In the genomic region with DNA sequence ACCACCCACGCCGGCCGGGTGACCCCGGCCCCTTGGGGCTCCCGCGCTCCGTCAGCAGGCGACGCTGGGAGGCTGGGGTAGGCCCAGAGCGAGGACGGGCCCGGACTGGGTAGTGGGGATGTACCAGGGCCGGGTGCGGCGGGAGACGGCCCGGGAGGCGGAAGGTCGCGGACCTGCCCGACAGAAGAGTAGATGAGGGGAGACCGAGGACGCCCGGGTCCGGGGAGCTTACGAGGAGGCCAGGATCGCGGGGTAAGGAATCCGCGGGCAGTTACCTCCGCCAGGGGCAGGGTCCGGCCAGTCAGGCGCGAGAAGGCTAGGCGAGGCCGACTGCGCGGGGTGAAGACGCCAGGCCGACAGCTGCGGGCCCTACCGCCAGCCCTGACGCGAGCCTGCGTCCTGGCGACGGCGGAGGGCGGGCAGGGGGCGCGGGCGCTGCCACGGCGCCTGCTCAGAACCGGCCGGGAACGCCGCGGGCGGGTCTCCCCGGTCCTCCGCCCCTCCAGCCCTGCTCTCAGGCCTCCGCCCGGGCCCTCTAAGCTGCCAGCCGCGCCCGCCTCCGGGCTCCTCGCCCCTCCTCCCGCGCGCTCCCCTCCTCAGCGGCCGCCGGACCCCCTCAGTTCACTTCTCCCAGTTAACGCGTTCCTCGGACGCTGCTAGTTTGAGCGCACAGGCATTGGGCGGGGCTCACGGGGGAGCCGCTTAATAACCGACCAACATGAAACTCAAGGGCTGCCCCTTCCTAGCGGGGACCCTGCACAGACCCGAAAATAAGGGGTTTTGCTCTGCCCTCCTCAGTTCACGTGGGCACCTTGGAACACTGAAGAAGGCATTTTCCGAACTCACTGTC, we compare ENCODE assay signal across 1 cellular context.
TF ChIP-seq lines count a peak whose summit lies in the region.

Gene CPLANE1, minus strand, starts transcription at position 407 of the 850 bp plus-strand sequence. CDS start 1,678 bp downstream, outside the sequence.

TF ChIP-seq in HepG2, 621 proteins besides CTCF, POLR2A, EP300 and RAD21 (continued from another document and continues in another):
- TF ChIP-seq, protein P1, sequence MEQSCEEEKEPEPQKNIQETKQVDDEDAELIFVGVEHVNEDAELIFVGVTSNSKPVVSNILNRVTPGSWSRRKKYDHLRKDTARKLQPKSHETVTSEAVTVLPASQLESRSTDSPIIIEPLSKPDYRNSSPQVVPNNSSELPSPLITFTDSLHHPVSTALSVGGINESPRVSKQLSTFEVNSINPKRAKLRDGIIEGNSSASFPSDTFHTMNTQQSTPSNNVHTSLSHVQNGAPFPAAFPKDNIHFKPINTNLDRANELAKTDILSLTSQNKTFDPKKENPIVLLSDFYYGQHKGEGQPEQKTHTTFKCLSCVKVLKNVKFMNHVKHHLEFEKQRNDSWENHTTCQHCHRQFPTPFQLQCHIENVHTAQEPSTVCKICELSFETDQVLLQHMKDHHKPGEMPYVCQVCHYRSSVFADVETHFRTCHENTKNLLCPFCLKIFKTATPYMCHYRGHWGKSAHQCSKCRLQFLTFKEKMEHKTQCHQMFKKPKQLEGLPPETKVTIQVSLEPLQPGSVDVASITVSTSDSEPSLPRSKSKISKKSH (CRISPR knock-in tag; IDR thresholded peaks at IDR 0.05; ENCODE audit: borderline replicate concordance), result 0 out of 2 replicates have a peak, but pooled peaks have one; percentile 40
- TF ChIP-seq ZKSCAN1 (IDR thresholded peaks at IDR 0.05; ENCODE audit: low read length), result no peak
- 0 out of 2 replicates have a peak, but pooled peaks have one; percentile 36 for TF ChIP-seq HDAC2 (CRISPR knock-in tag; IDR thresholded peaks at IDR 0.05)
- peak; percentile 73; the same call in 1 of the 2 replicates for TF ChIP-seq NFKB2 (CRISPR knock-in tag; IDR thresholded peaks at IDR 0.05; ENCODE audit: borderline replicate concordance)
- TF ChIP-seq ZNF33A (CRISPR knock-in tag; IDR thresholded peaks at IDR 0.05; ENCODE audit: borderline replicate concordance), result no peak
- TF ChIP-seq, protein P2, sequence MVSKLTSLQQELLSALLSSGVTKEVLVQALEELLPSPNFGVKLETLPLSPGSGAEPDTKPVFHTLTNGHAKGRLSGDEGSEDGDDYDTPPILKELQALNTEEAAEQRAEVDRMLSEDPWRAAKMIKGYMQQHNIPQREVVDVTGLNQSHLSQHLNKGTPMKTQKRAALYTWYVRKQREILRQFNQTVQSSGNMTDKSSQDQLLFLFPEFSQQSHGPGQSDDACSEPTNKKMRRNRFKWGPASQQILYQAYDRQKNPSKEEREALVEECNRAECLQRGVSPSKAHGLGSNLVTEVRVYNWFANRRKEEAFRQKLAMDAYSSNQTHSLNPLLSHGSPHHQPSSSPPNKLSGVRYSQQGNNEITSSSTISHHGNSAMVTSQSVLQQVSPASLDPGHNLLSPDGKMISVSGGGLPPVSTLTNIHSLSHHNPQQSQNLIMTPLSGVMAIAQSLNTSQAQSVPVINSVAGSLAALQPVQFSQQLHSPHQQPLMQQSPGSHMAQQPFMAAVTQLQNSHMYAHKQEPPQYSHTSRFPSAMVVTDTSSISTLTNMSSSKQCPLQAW (CRISPR knock-in tag; IDR thresholded peaks at IDR 0.05), result no peak
- no peak for TF ChIP-seq ZNF101 (CRISPR knock-in tag; IDR thresholded peaks at IDR 0.05; ENCODE audit: borderline replicate concordance, low read depth)
- TF ChIP-seq ZNF761 (CRISPR knock-in tag; conservative IDR thresholded peaks at IDR 0.05), result no peak
- no peak for TF ChIP-seq ZNF335 (CRISPR knock-in tag; IDR thresholded peaks at IDR 0.05)
- TF ChIP-seq E2F2 (CRISPR knock-in tag; IDR thresholded peaks at IDR 0.05; ENCODE audit: borderline replicate concordance), result 0 out of 2 replicates have a peak, but pooled peaks have one; percentile 26
- TF ChIP-seq YEATS4 (CRISPR knock-in tag; IDR thresholded peaks at IDR 0.05; ENCODE audit: borderline replicate concordance), result peak; percentile 70; the same call in 1 of the 2 replicates
- no peak for TF ChIP-seq ZSCAN9 (CRISPR knock-in tag; IDR thresholded peaks at IDR 0.05; ENCODE audit: borderline replicate concordance)
- TF ChIP-seq ZNF773 (CRISPR knock-in tag; IDR thresholded peaks at IDR 0.05; ENCODE audit: borderline replicate concordance), result no peak
- TF ChIP-seq ZFP90 (CRISPR knock-in tag; IDR thresholded peaks at IDR 0.05; ENCODE audit: borderline replicate concordance), result no peak; the same call in none of the 2 replicates
- no peak for TF ChIP-seq HMGXB3 (CRISPR knock-in tag; IDR thresholded peaks at IDR 0.05; ENCODE audit: borderline replicate concordance)
- TF ChIP-seq MIXL1 (CRISPR knock-in tag; IDR thresholded peaks at IDR 0.05), result no peak
- TF ChIP-seq IRF9 (CRISPR knock-in tag; IDR thresholded peaks at IDR 0.05; ENCODE audit: borderline replicate concordance), result peak; percentile 51; the same call in 1 of the 2 replicates
- TF ChIP-seq ZNF749 (CRISPR knock-in tag; IDR thresholded peaks at IDR 0.05; ENCODE audit: borderline replicate concordance), result no peak
- TF ChIP-seq SATB2 (CRISPR knock-in tag; IDR thresholded peaks at IDR 0.05), result no peak
- TF ChIP-seq MBD4 (IDR thresholded peaks at IDR 0.05; ENCODE audit: borderline replicate concordance, low read length), result no peak
- TF ChIP-seq, protein P3, sequence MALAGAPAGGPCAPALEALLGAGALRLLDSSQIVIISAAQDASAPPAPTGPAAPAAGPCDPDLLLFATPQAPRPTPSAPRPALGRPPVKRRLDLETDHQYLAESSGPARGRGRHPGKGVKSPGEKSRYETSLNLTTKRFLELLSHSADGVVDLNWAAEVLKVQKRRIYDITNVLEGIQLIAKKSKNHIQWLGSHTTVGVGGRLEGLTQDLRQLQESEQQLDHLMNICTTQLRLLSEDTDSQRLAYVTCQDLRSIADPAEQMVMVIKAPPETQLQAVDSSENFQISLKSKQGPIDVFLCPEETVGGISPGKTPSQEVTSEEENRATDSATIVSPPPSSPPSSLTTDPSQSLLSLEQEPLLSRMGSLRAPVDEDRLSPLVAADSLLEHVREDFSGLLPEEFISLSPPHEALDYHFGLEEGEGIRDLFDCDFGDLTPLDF (CRISPR knock-in tag; IDR thresholded peaks at IDR 0.05), result peak; percentile 53; the same call in 1 of the 2 replicates
- TF ChIP-seq ZBTB49 (CRISPR knock-in tag; IDR thresholded peaks at IDR 0.05; ENCODE audit: borderline replicate concordance), result no peak
- TF ChIP-seq EHMT2 (IDR thresholded peaks at IDR 0.05; ENCODE audit: borderline replicate concordance, low read depth, low read length), result no peak
- TF ChIP-seq RFX3 (CRISPR knock-in tag; IDR thresholded peaks at IDR 0.05), result no peak
- TF ChIP-seq, protein P4, sequence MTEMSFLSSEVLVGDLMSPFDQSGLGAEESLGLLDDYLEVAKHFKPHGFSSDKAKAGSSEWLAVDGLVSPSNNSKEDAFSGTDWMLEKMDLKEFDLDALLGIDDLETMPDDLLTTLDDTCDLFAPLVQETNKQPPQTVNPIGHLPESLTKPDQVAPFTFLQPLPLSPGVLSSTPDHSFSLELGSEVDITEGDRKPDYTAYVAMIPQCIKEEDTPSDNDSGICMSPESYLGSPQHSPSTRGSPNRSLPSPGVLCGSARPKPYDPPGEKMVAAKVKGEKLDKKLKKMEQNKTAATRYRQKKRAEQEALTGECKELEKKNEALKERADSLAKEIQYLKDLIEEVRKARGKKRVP (CRISPR knock-in tag; IDR thresholded peaks at IDR 0.05), result no peak
- TF ChIP-seq, protein P5, sequence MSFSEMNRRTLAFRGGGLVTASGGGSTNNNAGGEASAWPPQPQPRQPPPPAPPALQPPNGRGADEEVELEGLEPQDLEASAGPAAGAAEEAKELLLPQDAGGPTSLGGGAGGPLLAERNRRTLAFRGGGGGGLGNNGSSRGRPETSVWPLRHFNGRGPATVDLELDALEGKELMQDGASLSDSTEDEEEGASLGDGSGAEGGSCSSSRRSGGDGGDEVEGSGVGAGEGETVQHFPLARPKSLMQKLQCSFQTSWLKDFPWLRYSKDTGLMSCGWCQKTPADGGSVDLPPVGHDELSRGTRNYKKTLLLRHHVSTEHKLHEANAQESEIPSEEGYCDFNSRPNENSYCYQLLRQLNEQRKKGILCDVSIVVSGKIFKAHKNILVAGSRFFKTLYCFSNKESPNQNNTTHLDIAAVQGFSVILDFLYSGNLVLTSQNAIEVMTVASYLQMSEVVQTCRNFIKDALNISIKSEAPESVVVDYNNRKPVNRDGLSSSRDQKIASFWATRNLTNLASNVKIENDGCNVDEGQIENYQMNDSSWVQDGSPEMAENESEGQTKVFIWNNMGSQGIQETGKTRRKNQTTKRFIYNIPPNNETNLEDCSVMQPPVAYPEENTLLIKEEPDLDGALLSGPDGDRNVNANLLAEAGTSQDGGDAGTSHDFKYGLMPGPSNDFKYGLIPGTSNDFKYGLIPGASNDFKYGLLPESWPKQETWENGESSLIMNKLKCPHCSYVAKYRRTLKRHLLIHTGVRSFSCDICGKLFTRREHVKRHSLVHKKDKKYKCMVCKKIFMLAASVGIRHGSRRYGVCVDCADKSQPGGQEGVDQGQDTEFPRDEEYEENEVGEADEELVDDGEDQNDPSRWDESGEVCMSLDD (CRISPR knock-in tag; IDR thresholded peaks at IDR 0.05; ENCODE audit: borderline replicate concordance), result peak; percentile 72
- TF ChIP-seq HMGA1 (CRISPR knock-in tag; conservative IDR thresholded peaks at IDR 0.05), result no peak
- TF ChIP-seq, protein P6, sequence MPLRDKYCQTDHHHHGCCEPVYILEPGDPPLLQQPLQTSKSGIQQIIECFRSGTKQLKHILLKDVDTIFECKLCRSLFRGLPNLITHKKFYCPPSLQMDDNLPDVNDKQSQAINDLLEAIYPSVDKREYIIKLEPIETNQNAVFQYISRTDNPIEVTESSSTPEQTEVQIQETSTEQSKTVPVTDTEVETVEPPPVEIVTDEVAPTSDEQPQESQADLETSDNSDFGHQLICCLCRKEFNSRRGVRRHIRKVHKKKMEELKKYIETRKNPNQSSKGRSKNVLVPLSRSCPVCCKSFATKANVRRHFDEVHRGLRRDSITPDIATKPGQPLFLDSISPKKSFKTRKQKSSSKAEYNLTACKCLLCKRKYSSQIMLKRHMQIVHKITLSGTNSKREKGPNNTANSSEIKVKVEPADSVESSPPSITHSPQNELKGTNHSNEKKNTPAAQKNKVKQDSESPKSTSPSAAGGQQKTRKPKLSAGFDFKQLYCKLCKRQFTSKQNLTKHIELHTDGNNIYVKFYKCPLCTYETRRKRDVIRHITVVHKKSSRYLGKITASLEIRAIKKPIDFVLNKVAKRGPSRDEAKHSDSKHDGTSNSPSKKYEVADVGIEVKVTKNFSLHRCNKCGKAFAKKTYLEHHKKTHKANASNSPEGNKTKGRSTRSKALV (CRISPR knock-in tag; IDR thresholded peaks at IDR 0.05), result 0 out of 2 replicates have a peak, but pooled peaks have one; percentile 31
- peak; percentile 97 for TF ChIP-seq ZFX (CRISPR knock-in tag; IDR thresholded peaks at IDR 0.05; ENCODE audit: low read depth)
- peak; percentile 27; the same call in 1 of the 2 replicates for TF ChIP-seq LCORL (IDR thresholded peaks at IDR 0.05)
- TF ChIP-seq LCORL (CRISPR knock-in tag; IDR thresholded peaks at IDR 0.05), result peak; percentile 46; the same call in 1 of the 2 replicates
- TF ChIP-seq ZNF207 (IDR thresholded peaks at IDR 0.05; ENCODE audit: borderline replicate concordance), result no peak
